ENCODE assay signal across 19 cellular contexts in genomic region chr2:216071452-216071851, GRCh38. TPM values are rescaled to one million over a fixed set of nuclear protein-coding genes. Genes with fewer than 3 reads are reported as not detected.
DNase-seq lines count a peak whose midpoint lies in the region; ATAC-seq and TF ChIP-seq lines count a peak whose summit lies in the region.
"Had no signal": no experiment of that assay in that cellular context is flagged by ENCODE, and none has a peak within 500 bp of the region (broad histone marks: within the 10 kb centered on the region; RNA-seq: fewer than 3 reads in every experiment).

No MANE protein-coding gene starts in this region.

- H3K4me1 Mint-ChIP-seq in WTC11, result 0 out of 2 replicates have a peak, but pooled peaks cover 4% of the 10 kb centered on the region

- peak overlapping the region; percentile 8; the same call in 1 of the 2 replicates for H3K27ac Mint-ChIP-seq in WTC11
- H3K27ac Mint-ChIP-seq: B cell; CD4-positive, alpha-beta T cell had no signal

- H3K9me3 ChIP-seq in liver (ENCODE audit: control insufficient read depth in 4 of 4, low read length in 3 of 4), result no peaks in the 10 kb centered on the region

- H3K27me3 Mint-ChIP-seq in WTC11 (ENCODE audit: low read depth), result no peaks in the 10 kb centered on the region
- H3K27me3 Mint-ChIP-seq: B cell; CD4-positive, alpha-beta T cell had no signal

- no peak overlapping the region for H3K4me3 Mint-ChIP-seq in WTC11
- H3K4me3 Mint-ChIP-seq: B cell; CD4-positive, alpha-beta T cell; H9 had no signal

- CTCF ChIA-PET in WTC11 (lab: Charles Lee), result interaction anchor here (2.0 kb wide), 1 partner anchor 43 kb away, joined by 8 read pairs; no protein-coding TSS in a partner anchor

- TF ChIP-seq RAD21 in liver (IDR thresholded peaks at IDR 0.05), result peak in 1 of 2 donors; percentile 24

- H3K4me3 ChIP-seq in AG10803 (ENCODE audit: low read length) (no peak overlapping the region), fibroblast of the aortic adventitia (ENCODE audit: low read depth, low read length) (no peak overlapping the region), liver (ENCODE audit: low read depth in 1 of 3, low read length in 3 of 3) (no peak overlapping the region)

- H3K36me3 ChIP-seq in liver (ENCODE audit: control insufficient read depth in 4 of 4, insufficient read depth in 3 of 4, low read depth in 1 of 4, low read length in 3 of 4), result peaks cover 0 to 9% (median 2%) of the 10 kb centered on the region in 4 donors

- peak; percentile 31 for DNase-seq in AG10803 (ENCODE audit: low read depth)
- no peak for DNase-seq in WTC11 (ENCODE audit: low spot score)
- DNase-seq in fibroblast of the aortic adventitia (ENCODE audit: low read depth), result peak; percentile 7
- DNase-seq in DMS153 (lab: John Stamatoyannopoulos, UW), result no peak
- DNase-seq in SIG-M5 treated with dmso at 0.1 percent for 504 hours (lab: John Stamatoyannopoulos, UW; ENCODE audit: unreplicated experiment), result no peak
- DNase-seq: 8988T; ACHN; C1 segment of cervical spinal cord; Calu3; CD4-positive, alpha-beta T cell; DMS 273 treated with DMSO at 0.1 percent for 48 hours; DMS79; EL; GOT3; H9 had no signal

- no peaks in the 10 kb centered on the region for H3K36me3 Mint-ChIP-seq in WTC11

- no peaks in the 10 kb centered on the region for H3K9me3 Mint-ChIP-seq in WTC11
- H3K9me3 Mint-ChIP-seq: CD4-positive, alpha-beta T cell; H9 had no signal

- no peaks in the 10 kb centered on the region for H3K27me3 ChIP-seq in liver (ENCODE audit: control insufficient read depth in 4 of 4, insufficient read depth in 4 of 4, low read length in 3 of 4)

- no peak overlapping the region for H3K9ac ChIP-seq in liver (ENCODE audit: low read depth in 1 of 2, low read length in 2 of 2)

- peaks cover 16 to 79% (median 66%) of the 10 kb centered on the region in 4 donors for H3K4me1 ChIP-seq in liver (ENCODE audit: control insufficient read depth in 4 of 4, insufficient read depth in 4 of 4, low read length in 3 of 4)

- peak overlapping the region in 1 of 2 donors; percentile 54 for H3K27ac ChIP-seq in liver (ENCODE audit: low read depth in 1 of 2, low read length in 2 of 2)

- POLR2A ChIA-PET in WTC11 (lab: Charles Lee), result no interaction called here

- 34% methylated on average over 3 of the region's 3 CpGs for WGBS in liver

- ATAC-seq in WTC11, result no peak
- no peak for ATAC-seq in HG02852 (IDR thresholded peaks at IDR 0.05; ENCODE audit: unreplicated experiment)
- no peak for ATAC-seq in GM19351 (IDR thresholded peaks at IDR 0.05; ENCODE audit: unreplicated experiment)

- TF ChIP-seq CTCF in AG10803 (conservative IDR thresholded peaks at IDR 0.05; ENCODE audit: low read length) (no peak), WTC11 (IDR thresholded peaks at IDR 0.05) (no peak), fibroblast of the aortic adventitia (IDR thresholded peaks at IDR 0.05; ENCODE audit: insufficient read depth, low read length) (no peak), liver (IDR thresholded peaks at IDR 0.05; ENCODE audit: low read depth, low read length, missing input control) (no peak)

TF ChIP-seq in WTC11, 78 proteins besides CTCF, POLR2A, EP300 and RAD21 (continues in another document):
- TF ChIP-seq ZNF512 (CRISPR knock-in tag; IDR thresholded peaks at IDR 0.05; ENCODE audit: borderline replicate concordance), result no peak
- TF ChIP-seq, protein P1, sequence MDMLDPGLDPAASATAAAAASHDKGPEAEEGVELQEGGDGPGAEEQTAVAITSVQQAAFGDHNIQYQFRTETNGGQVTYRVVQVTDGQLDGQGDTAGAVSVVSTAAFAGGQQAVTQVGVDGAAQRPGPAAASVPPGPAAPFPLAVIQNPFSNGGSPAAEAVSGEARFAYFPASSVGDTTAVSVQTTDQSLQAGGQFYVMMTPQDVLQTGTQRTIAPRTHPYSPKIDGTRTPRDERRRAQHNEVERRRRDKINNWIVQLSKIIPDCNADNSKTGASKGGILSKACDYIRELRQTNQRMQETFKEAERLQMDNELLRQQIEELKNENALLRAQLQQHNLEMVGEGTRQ (CRISPR knock-in tag; IDR thresholded peaks at IDR 0.05), result no peak
- TF ChIP-seq TCF7 (CRISPR knock-in tag; IDR thresholded peaks at IDR 0.05; ENCODE audit: low read depth), result no peak
- TF ChIP-seq CBFB (CRISPR knock-in tag; IDR thresholded peaks at IDR 0.05; ENCODE audit: low read depth), result no peak
- TF ChIP-seq SMAD4 (CRISPR knock-in tag; IDR thresholded peaks at IDR 0.05), result no peak
- no peak for TF ChIP-seq FOXP1 (CRISPR knock-in tag; IDR thresholded peaks at IDR 0.05; ENCODE audit: borderline replicate concordance)
- TF ChIP-seq E2F1 (CRISPR knock-in tag; IDR thresholded peaks at IDR 0.05), result no peak

TF ChIP-seq in liver, 16 proteins besides CTCF, POLR2A, EP300 and RAD21:
- TF ChIP-seq RXRA (IDR thresholded peaks at IDR 0.05), result peak; percentile 61 to 79
- TF ChIP-seq FOXA1 (IDR thresholded peaks at IDR 0.05), result peak; percentile 32
- TF ChIP-seq, protein P2, sequence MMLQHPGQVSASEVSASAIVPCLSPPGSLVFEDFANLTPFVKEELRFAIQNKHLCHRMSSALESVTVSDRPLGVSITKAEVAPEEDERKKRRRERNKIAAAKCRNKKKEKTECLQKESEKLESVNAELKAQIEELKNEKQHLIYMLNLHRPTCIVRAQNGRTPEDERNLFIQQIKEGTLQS (IDR thresholded peaks at IDR 0.05), result no peak
- TF ChIP-seq, protein P3, sequence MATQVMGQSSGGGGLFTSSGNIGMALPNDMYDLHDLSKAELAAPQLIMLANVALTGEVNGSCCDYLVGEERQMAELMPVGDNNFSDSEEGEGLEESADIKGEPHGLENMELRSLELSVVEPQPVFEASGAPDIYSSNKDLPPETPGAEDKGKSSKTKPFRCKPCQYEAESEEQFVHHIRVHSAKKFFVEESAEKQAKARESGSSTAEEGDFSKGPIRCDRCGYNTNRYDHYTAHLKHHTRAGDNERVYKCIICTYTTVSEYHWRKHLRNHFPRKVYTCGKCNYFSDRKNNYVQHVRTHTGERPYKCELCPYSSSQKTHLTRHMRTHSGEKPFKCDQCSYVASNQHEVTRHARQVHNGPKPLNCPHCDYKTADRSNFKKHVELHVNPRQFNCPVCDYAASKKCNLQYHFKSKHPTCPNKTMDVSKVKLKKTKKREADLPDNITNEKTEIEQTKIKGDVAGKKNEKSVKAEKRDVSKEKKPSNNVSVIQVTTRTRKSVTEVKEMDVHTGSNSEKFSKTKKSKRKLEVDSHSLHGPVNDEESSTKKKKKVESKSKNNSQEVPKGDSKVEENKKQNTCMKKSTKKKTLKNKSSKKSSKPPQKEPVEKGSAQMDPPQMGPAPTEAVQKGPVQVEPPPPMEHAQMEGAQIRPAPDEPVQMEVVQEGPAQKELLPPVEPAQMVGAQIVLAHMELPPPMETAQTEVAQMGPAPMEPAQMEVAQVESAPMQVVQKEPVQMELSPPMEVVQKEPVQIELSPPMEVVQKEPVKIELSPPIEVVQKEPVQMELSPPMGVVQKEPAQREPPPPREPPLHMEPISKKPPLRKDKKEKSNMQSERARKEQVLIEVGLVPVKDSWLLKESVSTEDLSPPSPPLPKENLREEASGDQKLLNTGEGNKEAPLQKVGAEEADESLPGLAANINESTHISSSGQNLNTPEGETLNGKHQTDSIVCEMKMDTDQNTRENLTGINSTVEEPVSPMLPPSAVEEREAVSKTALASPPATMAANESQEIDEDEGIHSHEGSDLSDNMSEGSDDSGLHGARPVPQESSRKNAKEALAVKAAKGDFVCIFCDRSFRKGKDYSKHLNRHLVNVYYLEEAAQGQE (IDR thresholded peaks at IDR 0.05), result no peak
- peak; percentile 35 for TF ChIP-seq SP1 (IDR thresholded peaks at IDR 0.05)
- peak; percentile 22 for TF ChIP-seq HNF4G (IDR thresholded peaks at IDR 0.05)
- TF ChIP-seq TAF1 (conservative IDR thresholded peaks at IDR 0.05), result no peak
- peak; percentile 49 to 71 for TF ChIP-seq JUND (IDR thresholded peaks at IDR 0.05)
- peak; percentile 60 for TF ChIP-seq FOXA2 (IDR thresholded peaks at IDR 0.05)
- peak; percentile 85 to 87 for TF ChIP-seq HNF4A (conservative IDR thresholded peaks at IDR 0.05)
- TF ChIP-seq NR2F2 (IDR thresholded peaks at IDR 0.05), result no peak

RNA-seq across cellular contexts. Expression of gene PECR, which starts 10.2 kb away (rescaled TPM):
- total RNA-seq in WTC11 (2021) (13.9 to 21.3 TPM (median 19.6 TPM) in 3 replicates), fibroblast of the aortic adventitia (ENCODE audit: low replicate concordance) (4.8 and 7.0 TPM in 2 replicates), liver (100 to 1,000 TPM in 1 of 2 donors, 10 to 100 TPM in 1; 67.5 to 152 TPM)
- polyA plus RNA-seq in liver, result 10 to 100 TPM; 31.8 to 63.5 TPM

RNA-seq across cellular contexts. Expression of gene TMEM169, which starts 10.3 kb away (rescaled TPM):
- total RNA-seq in WTC11 (2021), result 1.8 to 3.5 TPM (median 3.3 TPM) in 3 replicates
- 0.36 TPM in 1 of 2 replicates, not detected in the other for total RNA-seq in fibroblast of the aortic adventitia (ENCODE audit: low replicate concordance)
- 1 to 10 TPM in 1 of 2 donors, under 1 TPM in 1; 0.75 to 1.9 TPM for total RNA-seq in liver
- under 1 TPM; 0.42 to 0.85 TPM for polyA plus RNA-seq in liver

RNA-seq across cellular contexts. Expression of gene XRCC5, which starts 37.7 kb away (rescaled TPM):
- total RNA-seq in WTC11 (2021) (459 to 522 TPM (median 466 TPM) in 3 replicates), fibroblast of the aortic adventitia (ENCODE audit: low replicate concordance) (212 and 271 TPM in 2 replicates), liver (100 to 1,000 TPM; 104 to 140 TPM)
- polyA plus RNA-seq in liver, result 10 to 100 TPM; 63.7 to 65.4 TPM

RNA-seq across cellular contexts. Expression of gene MREG, which starts 58.1 kb away (rescaled TPM):
- total RNA-seq in WTC11 (2021) (22.4 to 23.8 TPM (median 23.0 TPM) in 3 replicates), fibroblast of the aortic adventitia (ENCODE audit: low replicate concordance) (2.2 and 2.8 TPM in 2 replicates), liver (1 to 10 TPM; 2.4 to 3.0 TPM)
- polyA plus RNA-seq in liver, result 1 to 10 TPM in 1 of 2 donors, under 1 TPM in 1; 0.87 to 3.1 TPM

Comparison
In these comparisons a context has a peak if more than half of its experiments do, and no peak if none do; other contexts are left out.
1. DNase-seq: peak in AG10803 (single experiment) and fibroblast of the aortic adventitia (single experiment); none in WTC11 (single experiment), DMS153 (single experiment) and SIG-M5 treated with dmso at 0.1 percent for 504 hours (single experiment).